ENCODE assay signal across 1 cellular context in genomic region chr17:81906476-81907218, GRCh38.
TF ChIP-seq lines count a peak whose summit lies in the region.

No MANE protein-coding gene starts in this region.

TF ChIP-seq in WTC11, 78 proteins besides CTCF, POLR2A, EP300 and RAD21 (continued from another document):
- TF ChIP-seq CDX4 (CRISPR knock-in tag; IDR thresholded peaks at IDR 0.05; ENCODE audit: borderline replicate concordance) (no peak), IRF1 (CRISPR knock-in tag; IDR thresholded peaks at IDR 0.05) (no peak), ZNF232 (CRISPR knock-in tag; IDR thresholded peaks at IDR 0.05) (no peak)
TF ChIP-seq in WTC11: peak in this region for 0.
